Comparison of ENCODE assay signal across 15 cellular contexts in the genomic region with DNA sequence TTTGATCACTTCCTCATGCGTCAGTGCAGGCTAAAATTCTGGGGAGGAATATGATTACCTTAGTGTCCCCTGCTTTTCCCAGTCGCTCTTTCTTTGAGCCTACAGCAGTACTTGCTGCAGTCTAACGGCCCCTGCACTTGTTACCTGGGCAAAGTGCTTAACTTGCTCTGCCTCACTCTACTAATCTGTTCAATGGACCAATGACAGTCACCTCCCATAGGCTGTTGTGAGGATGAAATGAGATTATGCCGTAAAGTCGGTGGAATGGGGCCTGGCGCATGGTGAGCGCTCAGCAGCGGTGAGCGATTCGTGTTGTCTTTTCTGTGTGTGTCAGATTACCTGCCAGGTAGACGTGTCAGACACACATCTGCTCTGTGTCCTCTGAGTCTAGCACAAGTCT.
"Had no signal": no experiment of that assay in that cellular context is flagged by ENCODE, and none has a peak within 500 bp of the region (broad histone marks: within the 10 kb centered on the region; RNA-seq: fewer than 3 reads in every experiment).

No MANE protein-coding gene starts in this region.

- H3K4me3 ChIP-seq: breast epithelium, upper lobe of left lung had no signal

- ATAC-seq: activated CD8-positive, alpha-beta T cell treated with anti-CD3 and anti-CD28 coated beads, Interleukin-2, amount 10 ng/mL, durations not matched to agents 7 days and 5 days; natural killer cell treated with Interleukin-12 subunit alpha and Interleukin-12 subunit beta and Interleukin-15 and Interleukin-18, amount 100 ng/mL, for 72 hours; stimulated activated naive CD8-positive, alpha-beta T cell treated with anti-CD3 and anti-CD28 coated beads, Interleukin-15, Interleukin-2, amounts not matched to agents 100 U/mL and 50 U/mL, for 24 hours had no signal

- H3K27ac Mint-ChIP-seq: activated CD4-positive, alpha-beta T cell treated with anti-CD3 and anti-CD28 coated beads, Interleukin-2, amount 10 ng/mL, durations not matched to agents 24 days and 14 days; activated CD8-positive, alpha-beta T cell treated with anti-CD3 and anti-CD28 coated beads, Interleukin-2, amount 10 ng/mL, durations not matched to agents 7 days and 5 days; activated T-cell treated with anti-CD3 and anti-CD28 coated beads, Interleukin-2, amount 50 U/mL, for 24 hours; activated T-helper 2 cell treated with anti-CD3 and anti-CD28 coated beads, Interferon-gamma antibody, Interleukin-2, Interleukin-4, amounts not matched to agents 10 μg/mL and 5 μg/mL and 100 μg/mL, durations not matched to agents 14 hours and 24 hours and 36 hours; mesothelial cell of epicardium; natural killer cell treated with Interleukin-12 subunit alpha and Interleukin-12 subunit beta and Interleukin-15 and Interleukin-18, amount 100 ng/mL, for 72 hours had no signal

- H3K9me3 Mint-ChIP-seq: activated CD4-positive, alpha-beta T cell treated with anti-CD3 and anti-CD28 coated beads, Interleukin-2, amount 10 ng/mL, durations not matched to agents 24 days and 14 days; activated T-cell treated with anti-CD3 and anti-CD28 coated beads, Interleukin-2, amount 50 U/mL, for 24 hours; activated T-helper 2 cell treated with anti-CD3 and anti-CD28 coated beads, Interferon-gamma antibody, Interleukin-2, Interleukin-4, amounts not matched to agents 10 μg/mL and 5 μg/mL and 100 μg/mL, durations not matched to agents 14 hours and 24 hours and 36 hours; mesothelial cell of epicardium; natural killer cell treated with Interleukin-12 subunit alpha and Interleukin-12 subunit beta and Interleukin-15 and Interleukin-18, amount 100 ng/mL, for 72 hours had no signal

- H3K9me3 ChIP-seq: breast epithelium, esophagus muscularis mucosa, upper lobe of left lung had no signal

- H3K36me3 Mint-ChIP-seq: mesothelial cell of epicardium; natural killer cell treated with Interleukin-12 subunit alpha and Interleukin-12 subunit beta and Interleukin-15 and Interleukin-18, amount 100 ng/mL, for 72 hours had no signal

- DNase-seq: activated CD4-positive, alpha-beta T cell treated with anti-CD3 and anti-CD28 coated beads, Interleukin-2, amount 10 ng/mL, durations not matched to agents 24 days and 14 days; activated CD8-positive, alpha-beta T cell treated with anti-CD3 and anti-CD28 coated beads, Interleukin-2, amount 10 ng/mL, durations not matched to agents 7 days and 5 days; activated naive CD4-positive, alpha-beta T cell treated with Interleukin-2 at 50 U/mL for 16 hours; activated T-cell treated with anti-CD3 and anti-CD28 coated beads, Interleukin-2, amount 50 U/mL, for 24 hours; aorta; cortex of kidney; retina; stimulated activated naive CD8-positive, alpha-beta T cell treated with anti-CD3 and anti-CD28 coated beads, Interleukin-15, Interleukin-2, amounts not matched to agents 100 U/mL and 50 U/mL, for 24 hours; T-helper 1 cell; upper lobe of left lung had no signal

- H3K4me1 Mint-ChIP-seq: activated CD4-positive, alpha-beta T cell treated with anti-CD3 and anti-CD28 coated beads, Interleukin-2, amount 10 ng/mL, durations not matched to agents 24 days and 14 days had no signal

- H3K27me3 ChIP-seq: breast epithelium, upper lobe of left lung had no signal

- H3K4me3 Mint-ChIP-seq: activated CD4-positive, alpha-beta T cell treated with anti-CD3 and anti-CD28 coated beads, Interleukin-2, amount 10 ng/mL, durations not matched to agents 24 days and 14 days; activated CD8-positive, alpha-beta T cell treated with anti-CD3 and anti-CD28 coated beads, Interleukin-2, amount 10 ng/mL, durations not matched to agents 7 days and 5 days; activated T-cell treated with anti-CD3 and anti-CD28 coated beads, Interleukin-2, amount 50 U/mL, for 24 hours; mesothelial cell of epicardium; natural killer cell treated with Interleukin-12 subunit alpha and Interleukin-12 subunit beta and Interleukin-15 and Interleukin-18, amount 100 ng/mL, for 72 hours had no signal

- H3K36me3 ChIP-seq: breast epithelium, esophagus muscularis mucosa, upper lobe of left lung had no signal
